8 cellular contexts compared by ENCODE assay signal in genomic region chr18:58493516-58494253, GRCh38.
A peak's percentile ranks its signal among the peaks of the same experiment; 100 is the strongest.
DNase-seq lines count a peak whose midpoint lies in the region; ATAC-seq and TF ChIP-seq lines count a peak whose summit lies in the region.

No MANE protein-coding gene starts in this region.

- CTCF ChIA-PET in IMR-90 (lab: Yijun Ruan, JAX): interaction anchor here (0.6 kb wide), 1 partner anchor 670 kb away, joined by 3 read pairs; no protein-coding TSS in a partner anchor

- H3K9me1 ChIP-seq in IMR-90 (ENCODE audit: insufficient read depth, low read length): no peaks in the 10 kb centered on the region; the same call in 1 of the 2 replicates

- peak overlapping the region; percentile 53; the same call in 1 of the 3 replicates for H2BK15ac ChIP-seq in IMR-90 (ENCODE audit: low read depth, low read length)

- H2AK9ac ChIP-seq in IMR-90 (replicated peaks; ENCODE audit: low read depth, low read length, poor library complexity): peak overlapping the region; percentile 62

- no TSS peak for BruUV-seq in IMR-90 (replicated peaks; lab: Mats Ljungman, UMichigan)

- H3K27ac Mint-ChIP-seq in natural killer cell treated with Interleukin-12 subunit alpha and Interleukin-12 subunit beta and Interleukin-15 and Interleukin-18, amount 100 ng/mL, for 72 hours: no peak overlapping the region
- H3K27ac Mint-ChIP-seq in stimulated activated memory B cell treated with anti-CD40 and anti-IgM and Interleukin-4, amounts not matched to agents 10 μg/mL and 1 μg/mL and 100 μg/mL, for 72 hours: no peak overlapping the region

- TF ChIP-seq RAD21 in IMR-90 (IDR thresholded peaks at IDR 0.05; ENCODE audit: low read length): peak; percentile 83

- H2BK5ac ChIP-seq in IMR-90 (ENCODE audit: low read depth, low read length, poor library complexity, severe bottlenecking): no peak overlapping the region

- H3K23ac ChIP-seq in IMR-90 (ENCODE audit: low read depth, low read length): no peak overlapping the region

- H3K4me3 ChIP-seq in BLaER1 (no peak overlapping the region), IMR-90 (ENCODE audit: insufficient read depth, low read depth, low read length) (no peak overlapping the region), esophagus muscularis mucosa (peak overlapping the region; percentile 23 to 38 (median 31))

- intact Hi-C loops in IMR-90 (cut with micrococcal nuclease) (loop anchor here (1.0 to 10.0 kb wide), 6 partner anchors 156 to 611 kb away; no protein-coding TSS in a partner anchor), esophagus muscularis mucosa (cut with DNase I) (loop anchor here (5.0 to 10.0 kb wide), 3 partner anchors 96 to 451 kb away; partner anchors contain the start of gene NEDD4L)

- ATAC-seq in GM19395 (IDR thresholded peaks at IDR 0.05; ENCODE audit: unreplicated experiment) (peak; percentile 58), IMR-90 (ENCODE audit: low read depth) (peak; percentile 89)
- peak; percentile 67 to 79 for ATAC-seq in natural killer cell treated with Interleukin-12 subunit alpha and Interleukin-12 subunit beta and Interleukin-15 and Interleukin-18, amount 100 ng/mL, for 72 hours
- peak; percentile 80 for ATAC-seq in stimulated activated memory B cell treated with anti-CD40 and anti-IgM and Interleukin-4, amounts not matched to agents 10 μg/mL and 1 μg/mL and 100 μg/mL, for 72 hours

- no peaks in the 10 kb centered on the region for H3K79me1 ChIP-seq in IMR-90 (ENCODE audit: low read depth in 1 of 2, low read length in 2 of 2)

- H3K4me2 ChIP-seq in BLaER1: peak overlapping the region; percentile 33
- H3K4me2 ChIP-seq in IMR-90 (ENCODE audit: low read depth, low read length): no peak overlapping the region

- H3K9ac ChIP-seq in BLaER1 (no peak overlapping the region), IMR-90 (ENCODE audit: low read depth, low read length) (no peak overlapping the region)

- H4K8ac ChIP-seq in IMR-90 (ENCODE audit: low read depth in 2 of 2, low read length in 2 of 2): peak overlapping the region in 1 of 2 experiments; percentile 48; a peak in 1 of 4 replicates

- H3K36me3 ChIP-seq in BLaER1 (no peaks in the 10 kb centered on the region), IMR-90 (ENCODE audit: control insufficient read depth, insufficient read depth, low read length) (peaks cover 19% of the 10 kb centered on the region), esophagus muscularis mucosa (peaks cover 0 to 6% (median 0%) of the 10 kb centered on the region in 4 donors)

- H3K27ac ChIP-seq in BLaER1 (no peak overlapping the region), IMR-90 (ENCODE audit: insufficient read depth, low read length) (no peak overlapping the region), esophagus muscularis mucosa (replicated peaks in 1 of 4) (peak overlapping the region; percentile 34 to 71 (median 66))

- H3K27me3 Mint-ChIP-seq in natural killer cell treated with Interleukin-12 subunit alpha and Interleukin-12 subunit beta and Interleukin-15 and Interleukin-18, amount 100 ng/mL, for 72 hours: peaks cover 18 to 49% of the 10 kb centered on the region in 2 donors
- H3K27me3 Mint-ChIP-seq in stimulated activated memory B cell treated with anti-CD40 and anti-IgM and Interleukin-4, amounts not matched to agents 10 μg/mL and 1 μg/mL and 100 μg/mL, for 72 hours: peaks cover 48% of the 10 kb centered on the region

- H3K14ac ChIP-seq in IMR-90 (replicated peaks; ENCODE audit: low read depth, low read length): 0 out of 2 replicates have a peak overlapping the region, but pooled peaks have one; percentile 11

- in situ Hi-C loops in IMR-90 (cut with MboI; ENCODE audit: low sequenced_read_pairs): loop anchor here (5.0 to 25.0 kb wide), 3 partner anchors 451 to 856 kb away; partner anchors contain the start of gene NEDD4L

- H3K4me1 ChIP-seq in BLaER1 (peaks cover 27% of the 10 kb centered on the region), IMR-90 (ENCODE audit: control insufficient read depth, insufficient read depth, low read length) (peaks cover 7% of the 10 kb centered on the region; the same call in 1 of the 2 replicates), esophagus muscularis mucosa (peaks cover 29 to 75% (median 67%) of the 10 kb centered on the region in 4 donors)

- no peaks in the 10 kb centered on the region for H3K9me3 Mint-ChIP-seq in natural killer cell treated with Interleukin-12 subunit alpha and Interleukin-12 subunit beta and Interleukin-15 and Interleukin-18, amount 100 ng/mL, for 72 hours
- peaks cover 1% of the 10 kb centered on the region for H3K9me3 Mint-ChIP-seq in stimulated activated memory B cell treated with anti-CD40 and anti-IgM and Interleukin-4, amounts not matched to agents 10 μg/mL and 1 μg/mL and 100 μg/mL, for 72 hours

- peak overlapping the region; percentile 82 for H2AFZ ChIP-seq in IMR-90 (replicated peaks; ENCODE audit: low read length, poor library complexity)

- no peaks in the 10 kb centered on the region for H3K36me3 Mint-ChIP-seq in natural killer cell treated with Interleukin-12 subunit alpha and Interleukin-12 subunit beta and Interleukin-15 and Interleukin-18, amount 100 ng/mL, for 72 hours
- H3K36me3 Mint-ChIP-seq in stimulated activated memory B cell treated with anti-CD40 and anti-IgM and Interleukin-4, amounts not matched to agents 10 μg/mL and 1 μg/mL and 100 μg/mL, for 72 hours: no peaks in the 10 kb centered on the region

- dilution Hi-C loops in IMR-90 (cut with HindIII; ENCODE audit: low sequenced_read_pairs, unreplicated experiment): no loop called here

- H3K9me3 ChIP-seq in BLaER1 (peaks cover 7% of the 10 kb centered on the region; the same call in 1 of the 2 replicates), IMR-90 (ENCODE audit: control insufficient read depth, insufficient read depth, low read length) (0 out of 2 replicates have a peak, but pooled peaks cover 2% of the 10 kb centered on the region), esophagus muscularis mucosa (no peaks in the 10 kb centered on the region)

- peak overlapping the region; percentile 33 for H3K4ac ChIP-seq in IMR-90 (ENCODE audit: low read depth, low read length)

- peak overlapping the region; percentile 35; the same call in 1 of the 2 replicates for H2AK5ac ChIP-seq in IMR-90 (ENCODE audit: low read depth, low read length)

- WGBS in IMR-90 (ENCODE audit: extremely low coverage in 2 of 2, insufficient read length in 1 of 2), 2 experiments: 10% methylated on average over 4 of the region's 18 CpGs; no CpG with 5 or more reads in 1 of the 2 experiments
- 16% methylated on average over 18 of the region's 18 CpGs for WGBS in esophagus muscularis mucosa

- no peak overlapping the region for H3K56ac ChIP-seq in IMR-90 (ENCODE audit: extremely low read depth, insufficient read depth, low read length)

- no peak for TF ChIP-seq POLR2A in IMR-90 (IDR thresholded peaks at IDR 0.05; ENCODE audit: low read depth, low read length)
- TF ChIP-seq POLR2A in esophagus muscularis mucosa (IDR thresholded peaks at IDR 0.05; ENCODE audit: low read depth): no peak

- POLR2A ChIA-PET in IMR-90 (lab: Charles Lee; ENCODE audit: unreplicated experiment): no interaction called here

- peak overlapping the region; percentile 35; the same call in 1 of the 2 replicates for H2BK120ac ChIP-seq in IMR-90 (ENCODE audit: low read depth, low read length)

- peak; percentile 88 for TF ChIP-seq CTCF in IMR-90 (conservative IDR thresholded peaks at IDR 0.05; ENCODE audit: low read depth, low read length)
- peak; percentile 80 to 90 (median 88) for TF ChIP-seq CTCF in esophagus muscularis mucosa (IDR thresholded peaks at IDR 0.05)

- peaks cover 0 to 3% of the 10 kb centered on the region in 2 donors for H3K4me1 Mint-ChIP-seq in natural killer cell treated with Interleukin-12 subunit alpha and Interleukin-12 subunit beta and Interleukin-15 and Interleukin-18, amount 100 ng/mL, for 72 hours (ENCODE audit: low read depth in 2 of 2)
- peaks cover 23% of the 10 kb centered on the region for H3K4me1 Mint-ChIP-seq in stimulated activated memory B cell treated with anti-CD40 and anti-IgM and Interleukin-4, amounts not matched to agents 10 μg/mL and 1 μg/mL and 100 μg/mL, for 72 hours

- H3K4me3 Mint-ChIP-seq in natural killer cell treated with Interleukin-12 subunit alpha and Interleukin-12 subunit beta and Interleukin-15 and Interleukin-18, amount 100 ng/mL, for 72 hours: no peak overlapping the region
- no peak overlapping the region for H3K4me3 Mint-ChIP-seq in stimulated activated memory B cell treated with anti-CD40 and anti-IgM and Interleukin-4, amounts not matched to agents 10 μg/mL and 1 μg/mL and 100 μg/mL, for 72 hours

- H4K20me1 ChIP-seq in BLaER1: no peaks in the 10 kb centered on the region
- peaks cover 6% of the 10 kb centered on the region; the same call in 1 of the 2 replicates for H4K20me1 ChIP-seq in IMR-90 (ENCODE audit: insufficient read depth, low read length)

- no peak overlapping the region for H3K18ac ChIP-seq in IMR-90 (ENCODE audit: low read depth, low read length)

- H3K27me3 ChIP-seq in BLaER1 (no peaks in the 10 kb centered on the region), IMR-90 (ENCODE audit: control insufficient read depth, insufficient read depth, low read length) (no peaks in the 10 kb centered on the region), esophagus muscularis mucosa (no peaks in the 10 kb centered on the region)

- H4K91ac ChIP-seq in IMR-90 (ENCODE audit: insufficient read depth, low read depth, low read length): peak overlapping the region; percentile 0; the same call in 1 of the 2 replicates

- TF ChIP-seq EP300 in esophagus muscularis mucosa (IDR thresholded peaks at IDR 0.05): no peak

- H2BK20ac ChIP-seq in IMR-90 (ENCODE audit: low read depth, low read length): peak overlapping the region; percentile 12; the same call in 1 of the 2 replicates

- peak; percentile 84 for DNase-seq in IMR-90
- peak; percentile 81 for DNase-seq in OCI-M1 (lab: John Stamatoyannopoulos, UW)
- DNase-seq in activated T-cell treated with anti-CD3 and anti-CD28 coated beads for 48 hours (ENCODE audit: low read depth): peak; percentile 63
- peak; percentile 94 for DNase-seq in esophagus muscularis mucosa (ENCODE audit: extremely low spot score)
- peak; percentile 76 for DNase-seq in natural killer cell treated with Interleukin-12 subunit alpha and Interleukin-12 subunit beta and Interleukin-15 and Interleukin-18, amount 100 ng/mL, for 72 hours (ENCODE audit: low spot score)

- peak overlapping the region; percentile 5; the same call in 1 of the 2 replicates for H4K5ac ChIP-seq in IMR-90 (ENCODE audit: low read depth, low read length)

TF ChIP-seq in IMR-90, 13 proteins besides CTCF, POLR2A, EP300 and RAD21:
- no peak for TF ChIP-seq FOS (IDR thresholded peaks at IDR 0.05; ENCODE audit: low read depth, low read length)
- no peak for TF ChIP-seq MAZ (IDR thresholded peaks at IDR 0.05; ENCODE audit: borderline replicate concordance, low read depth, low read length)
- TF ChIP-seq MAFK (IDR thresholded peaks at IDR 0.05; ENCODE audit: low read depth, low read length): peak; percentile 40; the same call in 1 of the 2 replicates
- no peak for TF ChIP-seq CHD1 (IDR thresholded peaks at IDR 0.05; ENCODE audit: low read depth, low read length)
- peak; percentile 90 for TF ChIP-seq SMC3 (IDR thresholded peaks at IDR 0.05; ENCODE audit: low read depth, low read length)
- TF ChIP-seq NFE2L2 (IDR thresholded peaks at IDR 0.05; ENCODE audit: low read depth, low read length): peak; percentile 87; the same call in 1 of the 2 replicates
- peak; percentile 83 for TF ChIP-seq MXI1 (IDR thresholded peaks at IDR 0.05; ENCODE audit: borderline replicate concordance, low read depth, low read length)

Comparison
In these comparisons a context has a peak if more than half of its experiments do, and no peak if none do; other contexts are left out.
1. H3K27ac ChIP-seq: peak in esophagus muscularis mucosa (4 of 4); none in BLaER1 (single experiment) and IMR-90 (single experiment).
2. H3K4me3 ChIP-seq: peak in esophagus muscularis mucosa (4 of 4); none in BLaER1 (single experiment) and IMR-90 (single experiment).
3. Peak in every context shown above with its lines, with median percentiles within 50 percentile points of each other: ATAC-seq and DNase-seq.